20 cellular contexts compared by ENCODE assay signal in the genomic region with DNA sequence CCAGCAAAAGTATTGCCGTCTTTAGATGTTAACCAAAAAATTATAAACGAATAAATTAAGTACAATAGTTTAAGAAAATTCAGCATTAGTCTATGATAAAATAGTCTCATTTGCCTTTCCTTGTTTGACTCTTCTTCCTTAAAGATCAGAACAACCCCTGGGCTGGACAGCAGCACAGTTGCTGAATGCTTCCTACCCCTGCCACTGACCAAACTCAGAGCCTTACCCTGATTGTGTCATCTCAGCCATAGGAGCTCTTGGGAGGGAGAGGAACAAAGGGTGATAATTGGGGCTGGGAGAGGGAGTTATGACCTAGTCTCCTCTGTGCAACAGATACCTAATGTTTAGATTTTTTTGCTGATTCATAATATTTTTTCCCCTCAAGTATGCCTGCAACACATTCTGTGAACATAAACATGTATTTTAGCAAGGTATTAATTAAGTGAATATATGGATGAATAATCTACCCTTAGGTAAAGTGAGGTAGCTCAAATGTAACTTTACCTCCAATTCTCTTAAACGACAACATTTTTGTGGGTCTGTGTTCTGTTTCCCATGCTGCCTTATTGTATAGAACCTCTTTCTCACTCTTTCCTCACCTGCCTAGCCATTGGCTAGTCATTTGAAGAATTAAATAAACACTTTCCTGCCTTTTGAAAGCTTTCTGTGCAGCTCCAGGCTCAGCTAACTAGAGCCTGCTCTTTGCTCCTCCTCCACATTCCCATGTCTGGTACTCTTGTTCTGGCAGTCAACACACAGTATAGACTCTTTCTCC.
"Had no signal": no experiment of that assay in that cellular context is flagged by ENCODE, and none has a peak within 500 bp of the region (broad histone marks: within the 10 kb centered on the region; RNA-seq: fewer than 3 reads in every experiment).

No MANE protein-coding gene starts in this region.

- H3K27ac Mint-ChIP-seq: activated CD4-positive, alpha-beta memory T cell treated with anti-CD3 and anti-CD28 coated beads for 36 hours; activated naive CD4-positive, alpha-beta T cell treated with anti-CD3 and anti-CD28 coated beads, Interleukin-2, amount 10 ng/mL, durations not matched to agents 7 days and 5 days; natural killer cell treated with Interleukin-12 subunit alpha and Interleukin-12 subunit beta and Interleukin-15 and Interleukin-18, amount 100 ng/mL, for 72 hours; stimulated activated naive CD8-positive, alpha-beta T cell treated with anti-CD3 and anti-CD28 coated beads, Interleukin-15, Interleukin-2, amounts not matched to agents 100 ng/mL and 50 ng/mL, for 24 hours had no signal

- H3K4me1 ChIP-seq: foreskin keratinocyte, left ventricle myocardium inferior, pancreas, psoas muscle, tibial artery had no signal

- H3K27ac ChIP-seq: foreskin keratinocyte, left ventricle myocardium inferior, pancreas, psoas muscle, tibial artery had no signal

- H3K4me3 Mint-ChIP-seq: activated CD4-positive, alpha-beta memory T cell treated with anti-CD3 and anti-CD28 coated beads for 36 hours; activated naive CD4-positive, alpha-beta T cell treated with anti-CD3 and anti-CD28 coated beads, Interleukin-2, amount 10 ng/mL, durations not matched to agents 7 days and 5 days; natural killer cell treated with Interleukin-12 subunit alpha and Interleukin-12 subunit beta and Interleukin-15 and Interleukin-18, amount 100 ng/mL, for 72 hours; stimulated activated naive CD8-positive, alpha-beta T cell treated with anti-CD3 and anti-CD28 coated beads, Interleukin-15, Interleukin-2, amounts not matched to agents 100 ng/mL and 50 ng/mL, for 24 hours had no signal

- H3K4me3 ChIP-seq: left ventricle myocardium inferior, pancreas, psoas muscle, tibial artery had no signal

- H3K9me3 Mint-ChIP-seq: activated CD4-positive, alpha-beta memory T cell treated with anti-CD3 and anti-CD28 coated beads for 36 hours; activated naive CD4-positive, alpha-beta T cell treated with anti-CD3 and anti-CD28 coated beads, Interleukin-2, amount 10 ng/mL, durations not matched to agents 7 days and 5 days; natural killer cell treated with Interleukin-12 subunit alpha and Interleukin-12 subunit beta and Interleukin-15 and Interleukin-18, amount 100 ng/mL, for 72 hours; stimulated activated naive CD8-positive, alpha-beta T cell treated with anti-CD3 and anti-CD28 coated beads, Interleukin-15, Interleukin-2, amounts not matched to agents 100 ng/mL and 50 ng/mL, for 24 hours had no signal

- H3K36me3 ChIP-seq: left ventricle myocardium inferior, pancreas had no signal

- H3K4me1 Mint-ChIP-seq: activated naive CD4-positive, alpha-beta T cell treated with anti-CD3 and anti-CD28 coated beads, Interleukin-2, amount 10 ng/mL, durations not matched to agents 7 days and 5 days had no signal

- H3K27me3 ChIP-seq: foreskin keratinocyte, pancreas, tibial artery had no signal

- ATAC-seq: foreskin keratinocyte; natural killer cell treated with Interleukin-12 subunit alpha and Interleukin-12 subunit beta and Interleukin-15 and Interleukin-18, amount 100 ng/mL, for 72 hours; pancreas; psoas muscle; right cardiac atrium had no signal

- FAIRE-seq: endometrium, pancreas had no signal

- H3K9me3 ChIP-seq: left ventricle myocardium inferior, pancreas, psoas muscle, tibial artery had no signal

- H3K27me3 Mint-ChIP-seq: activated CD4-positive, alpha-beta memory T cell treated with anti-CD3 and anti-CD28 coated beads for 36 hours; activated naive CD4-positive, alpha-beta T cell treated with anti-CD3 and anti-CD28 coated beads, Interleukin-2, amount 10 ng/mL, durations not matched to agents 7 days and 5 days; stimulated activated naive CD8-positive, alpha-beta T cell treated with anti-CD3 and anti-CD28 coated beads, Interleukin-15, Interleukin-2, amounts not matched to agents 100 ng/mL and 50 ng/mL, for 24 hours had no signal

- H3K36me3 Mint-ChIP-seq: activated CD4-positive, alpha-beta memory T cell treated with anti-CD3 and anti-CD28 coated beads for 36 hours; activated naive CD4-positive, alpha-beta T cell treated with anti-CD3 and anti-CD28 coated beads, Interleukin-2, amount 10 ng/mL, durations not matched to agents 7 days and 5 days; natural killer cell treated with Interleukin-12 subunit alpha and Interleukin-12 subunit beta and Interleukin-15 and Interleukin-18, amount 100 ng/mL, for 72 hours had no signal

- DNase-seq: activated CD4-positive, alpha-beta memory T cell treated with anti-CD3 and anti-CD28 coated beads for 36 hours; activated CD4-positive, alpha-beta T cell treated with anti-CD3 and anti-CD28 coated beads for 4 hours; activated CD4-positive, CD25-positive, alpha-beta regulatory T cell; activated effector memory CD4-positive, alpha-beta T cell treated with anti-CD3 and anti-CD28 coated beads, Interleukin-2, amount 50 U/mL, for 16 hours; activated naive CD4-positive, alpha-beta T cell treated with anti-CD3 and anti-CD28 coated beads, Interleukin-2, amount 10 ng/mL, durations not matched to agents 7 days and 5 days; cerebellar nuclear complex; foreskin keratinocyte; left ventricle myocardium inferior; mammary epithelial cell; midbrain; pancreas; psoas muscle; right cardiac atrium; stimulated activated CD4-positive, alpha-beta T cell treated with anti-CD3 and anti-CD28 coated beads, Interleukin-12 subunit alpha, Interleukin-12 subunit beta, amount 100 ng/mL, for 4 hours; stimulated activated CD4-positive, alpha-beta T cell treated with anti-CD3 and anti-CD28 coated beads, Interleukin-1b, Interleukin-23, amount 100 ng/mL, for 48 hours; T-helper 9 cell; tibial artery had no signal
